Comparison of ENCODE assay signal across 8 cellular contexts in the genomic region with DNA sequence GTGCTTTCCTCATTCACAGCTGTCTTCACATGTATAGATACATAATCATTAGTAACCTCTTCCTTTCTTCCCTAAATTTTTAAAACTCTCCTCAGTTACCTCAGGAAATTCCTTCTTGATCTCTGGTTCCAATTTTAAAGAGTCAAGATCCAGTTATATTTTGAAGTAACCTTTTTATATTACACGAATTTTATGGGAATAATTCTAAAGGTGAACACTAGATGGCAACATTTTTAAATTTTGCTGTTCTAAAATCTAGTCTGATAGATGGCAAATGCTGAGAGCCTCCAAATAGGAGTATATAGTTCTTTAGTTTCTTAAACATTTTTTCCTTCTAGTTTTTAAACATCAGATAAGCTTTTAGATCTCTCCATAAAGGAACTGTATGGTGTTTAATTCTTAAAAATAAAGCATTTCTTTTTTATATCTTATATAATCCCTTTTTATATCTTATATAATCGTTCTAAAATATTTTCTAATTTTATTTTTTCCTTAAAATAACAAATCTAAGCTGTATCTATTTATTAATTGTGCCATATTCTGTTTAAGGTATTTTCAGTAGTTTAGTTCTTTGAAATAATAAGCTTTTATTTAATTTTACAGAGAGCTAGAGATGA. TPM values are rescaled to one million over a fixed set of nuclear protein-coding genes. Genes with fewer than 3 reads are reported as not detected.
A peak's percentile ranks its signal among the peaks of the same experiment; 100 is the strongest.
DNase-seq lines count a peak whose midpoint lies in the region; ATAC-seq and TF ChIP-seq lines count a peak whose summit lies in the region.

No MANE protein-coding gene starts in this region.

- intact Hi-C loops in lower lobe of right lung (cut with DNase I), result loop anchor here (5.0 kb wide), 1 partner anchor 154 kb away; no protein-coding TSS in a partner anchor
- intact Hi-C loops in activated CD4-positive, alpha-beta T cell treated with anti-CD3 and anti-CD28 coated beads for 36 hours (cut with DNase I, micrococcal nuclease), result loop anchor here (1.0 to 5.0 kb wide), 2 partner anchors 155 to 814 kb away; no protein-coding TSS in a partner anchor

- peak; percentile 59 to 79 for ATAC-seq in lower lobe of right lung
- ATAC-seq in activated CD4-positive, alpha-beta T cell treated with anti-CD3 and anti-CD28 coated beads for 36 hours, result no peak
- no peak for ATAC-seq in HG03521 (IDR thresholded peaks at IDR 0.05; ENCODE audit: unreplicated experiment)

- no peak overlapping the region for H3K4me3 ChIP-seq in astrocyte of the spinal cord (ENCODE audit: low read depth, low read length)
- H3K4me3 ChIP-seq in lower lobe of right lung, result no peak overlapping the region

- POLR2A ChIA-PET in activated CD4-positive, alpha-beta T cell treated with anti-CD3 and anti-CD28 coated beads for 36 hours (lab: Charles Lee), result no interaction called here

- H3K27ac Mint-ChIP-seq in activated CD4-positive, alpha-beta T cell treated with anti-CD3 and anti-CD28 coated beads for 36 hours, result no peak overlapping the region

- H3K9me3 ChIP-seq in lower lobe of right lung, result no peaks in the 10 kb centered on the region

- no peaks in the 10 kb centered on the region for H3K4me1 ChIP-seq in lower lobe of right lung

- no peak overlapping the region for H3K27ac ChIP-seq in lower lobe of right lung

- peaks cover 3% of the 10 kb centered on the region for H3K4me1 Mint-ChIP-seq in activated CD4-positive, alpha-beta T cell treated with anti-CD3 and anti-CD28 coated beads for 36 hours

- DNase-seq in NCI-H82 (lab: John Stamatoyannopoulos, UW) (peak; percentile 49), NCI-H82 treated with DMSO at 0.1 percent for 48 hours (lab: John Stamatoyannopoulos, UW; ENCODE audit: unreplicated experiment) (no peak), MV-4-11 (lab: John Stamatoyannopoulos, UW) (peak; percentile 41), astrocyte of the spinal cord (ENCODE audit: low read depth, low spot score) (peak; percentile 56), lower lobe of right lung (no peak), GOT3 (lab: John Stamatoyannopoulos, UW) (no peak)
- DNase-seq in activated CD4-positive, alpha-beta T cell treated with anti-CD3 and anti-CD28 coated beads for 36 hours, result no peak

- H3K27me3 ChIP-seq in lower lobe of right lung (ENCODE audit: low read depth), result no peaks in the 10 kb centered on the region

- no peaks in the 10 kb centered on the region for H3K36me3 Mint-ChIP-seq in activated CD4-positive, alpha-beta T cell treated with anti-CD3 and anti-CD28 coated beads for 36 hours (ENCODE audit: low read depth)

- peak; percentile 22 for TF ChIP-seq CTCF in astrocyte of the spinal cord (IDR thresholded peaks at IDR 0.05; ENCODE audit: low read depth, low read length)
- TF ChIP-seq CTCF in lower lobe of right lung (IDR thresholded peaks at IDR 0.05), result peak; percentile 62

- no peaks in the 10 kb centered on the region for H3K36me3 ChIP-seq in lower lobe of right lung

- in situ Hi-C loops in astrocyte of the spinal cord (cut with HindIII; ENCODE audit: low sequenced_read_pairs), result no loop called here

- no peaks in the 10 kb centered on the region for H3K9me3 Mint-ChIP-seq in activated CD4-positive, alpha-beta T cell treated with anti-CD3 and anti-CD28 coated beads for 36 hours (ENCODE audit: low read depth)

- CTCF ChIA-PET in activated CD4-positive, alpha-beta T cell treated with anti-CD3 and anti-CD28 coated beads for 36 hours (lab: Charles Lee), result interaction anchor here (0.7 to 5.1 kb wide), 25 partner anchors 9 to 200 kb away, joined by 3 to 75 read pairs (median 5); no protein-coding TSS in a partner anchor

- H3K27me3 Mint-ChIP-seq in activated CD4-positive, alpha-beta T cell treated with anti-CD3 and anti-CD28 coated beads for 36 hours, result no peaks in the 10 kb centered on the region

- no peak overlapping the region for H3K4me3 Mint-ChIP-seq in activated CD4-positive, alpha-beta T cell treated with anti-CD3 and anti-CD28 coated beads for 36 hours

RNA-seq across cellular contexts. Expression of gene PAPSS1, which starts 37.9 kb away (rescaled TPM):
- total RNA-seq in lower lobe of right lung, result 68.2 TPM
- 10 to 100 TPM; 31.0 to 37.6 TPM for total RNA-seq in activated CD4-positive, alpha-beta T cell treated with anti-CD3 and anti-CD28 coated beads for 36 hours

Comparison
In these comparisons a context has a peak if more than half of its experiments do, and no peak if none do; other contexts are left out.
1. DNase-seq: peak in NCI-H82 (single experiment), MV-4-11 (single experiment) and astrocyte of the spinal cord (single experiment); none in NCI-H82 treated with DMSO at 0.1 percent for 48 hours (single experiment), lower lobe of right lung (single experiment), GOT3 (single experiment) and activated CD4-positive, alpha-beta T cell treated with anti-CD3 and anti-CD28 coated beads for 36 hours (single experiment).
2. ATAC-seq: peak in lower lobe of right lung (2 of 2); none in activated CD4-positive, alpha-beta T cell treated with anti-CD3 and anti-CD28 coated beads for 36 hours (single experiment) and HG03521 (single experiment).